25 cellular contexts compared by ENCODE assay signal in the genomic region with DNA sequence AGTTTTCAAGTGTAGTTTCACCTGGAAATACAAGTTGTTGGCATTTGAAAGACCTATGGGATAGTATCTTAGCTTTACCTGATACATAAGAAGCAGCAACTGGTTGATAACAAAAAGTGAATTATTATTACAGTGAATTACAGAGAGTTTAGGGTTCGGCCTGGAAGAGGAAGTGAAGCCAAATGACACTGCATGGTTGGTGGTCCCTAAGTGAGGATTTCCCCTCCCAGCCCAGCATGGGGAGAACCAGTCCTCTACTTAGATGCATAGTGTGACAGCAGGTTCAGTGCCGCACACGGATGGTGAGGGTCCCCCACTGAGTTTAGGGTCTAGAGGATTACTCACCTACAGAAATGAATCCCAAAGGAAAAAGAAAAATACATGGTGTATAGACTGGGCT.
"Had no signal": no experiment of that assay in that cellular context is flagged by ENCODE, and none has a peak within 500 bp of the region (broad histone marks: within the 10 kb centered on the region; RNA-seq: fewer than 3 reads in every experiment).

No MANE protein-coding gene starts in this region.

- H3K4me2 ChIP-seq: neural progenitor cell, smooth muscle cell had no signal

- H3K9me3 ChIP-seq: lower lobe of right lung, prostate gland, thoracic aorta had no signal

- FAIRE-seq: endometrium, frontal cortex, keratinocyte, urothelium cell line had no signal

- H3K27ac Mint-ChIP-seq: effector memory CD8-positive, alpha-beta T cell; nephron; neural progenitor cell had no signal

- DNase-seq: cortex of kidney; effector memory CD8-positive, alpha-beta T cell; erythroblast; head of caudate nucleus; left ventricle myocardium superior; lower lobe of right lung; stimulated activated CD4-positive, alpha-beta T cell treated with anti-CD3 and anti-CD28 coated beads, Interleukin-12 subunit alpha, Interleukin-12 subunit beta, amount 100 ng/mL, for 4 hours; stimulated activated CD4-positive, alpha-beta T cell treated with anti-CD3 and anti-CD28 coated beads, Interleukin-1b, Interleukin-23, amount 100 ng/mL, for 48 hours; stimulated activated CD4-positive, alpha-beta T cell treated with anti-CD3 and anti-CD28 coated beads, Interleukin-4, amount 100 ng/mL, for 1 hour; stimulated activated CD8-positive, alpha-beta memory T cell treated with anti-CD3 and anti-CD28 coated beads, Interleukin-4, amount 100 ng/mL, for 48 hours; stimulated activated naive CD8-positive, alpha-beta T cell treated with anti-CD3 and anti-CD28 coated beads, Interleukin-15, Interleukin-2, amounts not matched to agents 100 U/mL and 50 U/mL, for 24 hours; upper lobe of left lung had no signal

- H3K9ac ChIP-seq: neural progenitor cell, parathyroid adenoma had no signal

- H3K27ac ChIP-seq: lower lobe of right lung, neural progenitor cell, parathyroid adenoma, prostate gland, right atrium auricular region, thoracic aorta, tibial nerve, upper lobe of left lung had no signal

- ATAC-seq: effector memory CD8-positive, alpha-beta T cell; left ventricle myocardium superior; lower lobe of right lung; sciatic nerve; stimulated activated naive CD8-positive, alpha-beta T cell treated with anti-CD3 and anti-CD28 coated beads, Interleukin-15, Interleukin-2, amounts not matched to agents 100 U/mL and 50 U/mL, for 24 hours had no signal

- H3K27me3 ChIP-seq: neural progenitor cell, right atrium auricular region, tibial nerve, upper lobe of left lung had no signal

- H3K4me1 ChIP-seq: lower lobe of right lung, neural progenitor cell, parathyroid adenoma, prostate gland, right atrium auricular region, tibial nerve, upper lobe of left lung had no signal

- H3K4me3 ChIP-seq: lower lobe of right lung, neural progenitor cell, prostate gland, right atrium auricular region, smooth muscle cell, thoracic aorta, tibial nerve, upper lobe of left lung had no signal

- H3K4me3 Mint-ChIP-seq: effector memory CD8-positive, alpha-beta T cell; nephron; neural progenitor cell had no signal

- H3K36me3 Mint-ChIP-seq: neural progenitor cell had no signal

- H3K36me3 ChIP-seq: lower lobe of right lung, neural progenitor cell, prostate gland, right atrium auricular region, thoracic aorta, tibial nerve, upper lobe of left lung had no signal

- H2AFZ ChIP-seq: neural progenitor cell, parathyroid adenoma had no signal

- H3K79me2 ChIP-seq: parathyroid adenoma had no signal

- H3K4me1 Mint-ChIP-seq: nephron, neural progenitor cell had no signal
